ENCODE assay signal across 18 cellular contexts in the genomic region with DNA sequence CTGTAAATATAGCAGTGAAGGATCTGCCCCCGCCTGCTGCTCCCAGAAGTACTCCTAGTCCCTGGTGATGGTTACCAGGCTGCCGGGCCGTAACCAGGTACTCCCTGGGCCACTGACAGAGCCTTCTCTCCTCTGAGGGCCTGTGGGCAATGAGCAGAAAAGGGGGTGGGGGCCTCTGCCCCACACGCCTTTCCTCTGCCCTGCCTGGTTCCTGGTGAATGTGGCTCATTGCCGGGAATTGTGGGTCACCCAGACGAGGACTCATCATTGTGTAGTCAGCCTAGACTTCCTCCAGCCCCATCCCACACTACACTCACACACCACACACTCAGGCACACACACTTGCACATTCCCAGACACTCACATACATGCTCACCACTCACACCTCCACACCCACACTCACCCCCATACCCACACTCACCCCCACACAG. TPM values are rescaled to one million over a fixed set of nuclear protein-coding genes. Genes with fewer than 3 reads are reported as not detected.
DNase-seq lines count a peak whose midpoint lies in the region; ATAC-seq, FAIRE-seq and TF ChIP-seq lines count a peak whose summit lies in the region.
"Had no signal": no experiment of that assay in that cellular context is flagged by ENCODE, and none has a peak within 500 bp of the region (broad histone marks: within the 10 kb centered on the region; RNA-seq: fewer than 3 reads in every experiment).

No MANE protein-coding gene starts in this region.

- peak; percentile 99 for FAIRE-seq in HTR-8/SVneo (lab: Jason Lieb, UNC)
- FAIRE-seq: colon had no signal

- DNase-seq in ELR (ENCODE audit: low read depth): peak; percentile 55
- DNase-seq in HTR-8/SVneo (ENCODE audit: insufficient read length, low spot score): no peak
- DNase-seq in dorsolateral prefrontal cortex: peak in 6 of 10 donors; percentile 25 to 57 (median 48)
- DNase-seq in occipital lobe (lab: John Stamatoyannopoulos, UW): peak; percentile 19
- no peak for DNase-seq in OCI-M1 (lab: John Stamatoyannopoulos, UW)
- no peak for DNase-seq in activated CD4-positive, alpha-beta T cell treated with anti-CD3 and anti-CD28 coated beads, Interleukin-2, amount 10 ng/mL, durations not matched to agents 24 days and 14 days
- no peak for DNase-seq in ecto neural progenitor cell (ENCODE audit: low spot score)
- DNase-seq: adrenal gland; erythroblast; naive thymus-derived CD4-positive, alpha-beta T cell; NCI-H187; NCI-H446 treated with DMSO at 0.1 percent for 48 hours had no signal

- no peak overlapping the region for H3K4me3 Mint-ChIP-seq in activated CD4-positive, alpha-beta T cell treated with anti-CD3 and anti-CD28 coated beads, Interleukin-2, amount 10 ng/mL, durations not matched to agents 24 days and 14 days
- H3K4me3 Mint-ChIP-seq: B cell; naive thymus-derived CD4-positive, alpha-beta T cell; stimulated activated memory B cell treated with anti-CD40 and anti-IgM and Interleukin-4, amounts not matched to agents 10 μg/mL and 1 μg/mL and 100 μg/mL, for 72 hours; T-cell had no signal

- H3K27ac Mint-ChIP-seq in activated CD4-positive, alpha-beta T cell treated with anti-CD3 and anti-CD28 coated beads, Interleukin-2, amount 10 ng/mL, durations not matched to agents 24 days and 14 days: no peak overlapping the region
- H3K27ac Mint-ChIP-seq: B cell; stimulated activated memory B cell treated with anti-CD40 and anti-IgM and Interleukin-4, amounts not matched to agents 10 μg/mL and 1 μg/mL and 100 μg/mL, for 72 hours; T-cell had no signal

- peak overlapping the region in 9 of 59 donors; percentile 7 to 77 (median 50) for H3K27ac ChIP-seq in dorsolateral prefrontal cortex
- H3K27ac ChIP-seq: adrenal gland, thyroid gland had no signal

- intact Hi-C loops in dorsolateral prefrontal cortex (cut with DNase I): no loop called here
- intact Hi-C loops in activated CD4-positive, alpha-beta T cell treated with anti-CD3 and anti-CD28 coated beads, Interleukin-2, amount 10 ng/mL, durations not matched to agents 24 days and 14 days (cut with micrococcal nuclease): no loop called here

- ATAC-seq in HG03439 (IDR thresholded peaks at IDR 0.05; ENCODE audit: unreplicated experiment): no peak
- ATAC-seq: stimulated activated memory B cell treated with anti-CD40 and anti-IgM and Interleukin-4, amounts not matched to agents 10 μg/mL and 1 μg/mL and 100 μg/mL, for 72 hours; T-cell had no signal

- H3K4me1 Mint-ChIP-seq in activated CD4-positive, alpha-beta T cell treated with anti-CD3 and anti-CD28 coated beads, Interleukin-2, amount 10 ng/mL, durations not matched to agents 24 days and 14 days: peaks cover 8% of the 10 kb centered on the region
- H3K4me1 Mint-ChIP-seq: B cell; stimulated activated memory B cell treated with anti-CD40 and anti-IgM and Interleukin-4, amounts not matched to agents 10 μg/mL and 1 μg/mL and 100 μg/mL, for 72 hours had no signal

- peaks cover 3% of the 10 kb centered on the region for H3K27me3 Mint-ChIP-seq in activated CD4-positive, alpha-beta T cell treated with anti-CD3 and anti-CD28 coated beads, Interleukin-2, amount 10 ng/mL, durations not matched to agents 24 days and 14 days
- H3K27me3 Mint-ChIP-seq: B cell; stimulated activated memory B cell treated with anti-CD40 and anti-IgM and Interleukin-4, amounts not matched to agents 10 μg/mL and 1 μg/mL and 100 μg/mL, for 72 hours; T-cell had no signal

- H3K4me3 ChIP-seq in dorsolateral prefrontal cortex: no peak overlapping the region
- H3K4me3 ChIP-seq: adrenal gland, thyroid gland had no signal

- no peak for TF ChIP-seq CTCF in dorsolateral prefrontal cortex (IDR thresholded peaks at IDR 0.05 in 54 of 56, conservative IDR thresholded peaks at IDR 0.05 in 2 of 56; ENCODE audit: low read depth in 1 of 56, partially characterized antibody in 56 of 56)

- H3K9me3 Mint-ChIP-seq in activated CD4-positive, alpha-beta T cell treated with anti-CD3 and anti-CD28 coated beads, Interleukin-2, amount 10 ng/mL, durations not matched to agents 24 days and 14 days: no peaks in the 10 kb centered on the region
- H3K9me3 Mint-ChIP-seq: naive thymus-derived CD4-positive, alpha-beta T cell; stimulated activated memory B cell treated with anti-CD40 and anti-IgM and Interleukin-4, amounts not matched to agents 10 μg/mL and 1 μg/mL and 100 μg/mL, for 72 hours; T-cell had no signal

- no peaks in the 10 kb centered on the region for H3K36me3 Mint-ChIP-seq in activated CD4-positive, alpha-beta T cell treated with anti-CD3 and anti-CD28 coated beads, Interleukin-2, amount 10 ng/mL, durations not matched to agents 24 days and 14 days (ENCODE audit: low read depth)
- H3K36me3 Mint-ChIP-seq: naive thymus-derived CD4-positive, alpha-beta T cell; stimulated activated memory B cell treated with anti-CD40 and anti-IgM and Interleukin-4, amounts not matched to agents 10 μg/mL and 1 μg/mL and 100 μg/mL, for 72 hours; T-cell had no signal

- H3K27me3 ChIP-seq in dorsolateral prefrontal cortex: no peaks in the 10 kb centered on the region
- H3K27me3 ChIP-seq: adrenal gland, thyroid gland had no signal

RNA-seq across cellular contexts. Expression of gene ACTN1, which starts 35.7 kb away (rescaled TPM):
- 100 to 1,000 TPM in 115 of 120 experiments, 10 to 100 TPM in 5; 56.9 to 234 (median 157) TPM for total RNA-seq in dorsolateral prefrontal cortex
- 12.2 TPM for total RNA-seq in occipital lobe
- 44.9 and 52.6 TPM in 2 replicates for total RNA-seq in activated CD4-positive, alpha-beta T cell treated with anti-CD3 and anti-CD28 coated beads, Interleukin-2, amount 10 ng/mL, durations not matched to agents 24 days and 14 days

Comparison
In these comparisons a context has a peak if more than half of its experiments do, and no peak if none do; other contexts are left out.
1. DNase-seq: peak in ELR (single experiment), dorsolateral prefrontal cortex (6 of 10) and occipital lobe (single experiment); none in HTR-8/SVneo (single experiment), OCI-M1 (single experiment), activated CD4-positive, alpha-beta T cell treated with anti-CD3 and anti-CD28 coated beads, Interleukin-2, amount 10 ng/mL, durations not matched to agents 24 days and 14 days (single experiment) and ecto neural progenitor cell (single experiment).